Comparison of ENCODE assay signal across 10 cellular contexts in the genomic region with DNA sequence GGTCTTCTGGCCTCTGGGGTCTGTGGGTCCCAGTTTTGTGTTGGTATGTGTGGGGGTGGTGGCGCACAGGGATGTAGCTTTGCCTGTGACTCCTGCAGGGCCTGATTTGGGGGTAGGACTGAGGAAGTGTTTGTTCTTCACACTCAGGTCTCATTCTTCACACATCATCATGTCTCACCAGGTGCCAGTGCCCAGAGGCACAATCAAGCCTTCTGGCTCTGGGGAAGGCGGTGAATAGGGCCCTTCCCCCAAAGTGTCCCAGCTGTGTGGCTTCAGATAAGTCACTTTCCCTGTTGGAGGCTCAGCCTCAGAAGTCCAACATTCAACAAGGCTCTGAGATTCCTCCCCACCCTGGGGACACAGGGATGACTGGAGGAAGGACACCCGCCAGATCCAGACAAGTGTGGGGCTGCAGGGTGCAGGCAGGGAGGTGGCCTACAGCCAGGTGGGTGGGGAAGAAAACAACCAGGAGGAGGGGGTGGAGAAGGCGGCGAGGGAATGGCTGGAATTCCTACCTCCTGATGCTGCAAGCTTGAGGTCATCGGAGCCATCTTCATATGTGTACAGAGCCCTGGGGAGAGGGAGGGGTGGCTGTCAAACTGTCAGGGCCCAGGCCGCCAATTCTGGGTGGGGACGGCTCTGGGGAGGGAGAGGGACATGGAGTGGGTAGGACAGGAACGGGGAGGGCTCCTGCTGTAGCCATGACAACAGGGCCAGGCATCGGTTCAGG. TPM values are rescaled to one million over a fixed set of nuclear protein-coding genes. Genes with fewer than 3 reads are reported as not detected.
A peak's percentile ranks its signal among the peaks of the same experiment; 100 is the strongest.
DNase-seq lines count a peak whose midpoint lies in the region; ATAC-seq, FAIRE-seq and TF ChIP-seq lines count a peak whose summit lies in the region.
"Had no signal": no experiment of that assay in that cellular context is flagged by ENCODE, and none has a peak within 500 bp of the region (broad histone marks: within the 10 kb centered on the region; RNA-seq: fewer than 3 reads in every experiment).

No MANE protein-coding gene starts in this region.

- no peak for FAIRE-seq in H1 (lab: Jason Lieb, UNC)

- no peaks in the 10 kb centered on the region for H3K27me3 Mint-ChIP-seq in mesothelial cell of epicardium (ENCODE audit: low read depth)
- no peaks in the 10 kb centered on the region for H3K27me3 Mint-ChIP-seq in activated T-cell treated with anti-CD3 and anti-CD28 coated beads, Interleukin-2, amount 50 U/mL, for 72 hours (ENCODE audit: low read depth)
- H3K27me3 Mint-ChIP-seq: central memory CD8-positive, alpha-beta T cell had no signal

- no peak for TF ChIP-seq CTCF in H1 (IDR thresholded peaks at IDR 0.05; ENCODE audit: control extremely low read depth in 1 of 3, insufficient read depth in 1 of 3, low read depth in 1 of 3, low read length in 3 of 3)
- no peak for TF ChIP-seq CTCF in mesothelial cell of epicardium (IDR thresholded peaks at IDR 0.05; ENCODE audit: unreplicated experiment)

- no peak overlapping the region for H2AK5ac ChIP-seq in H1 (ENCODE audit: low read depth, low read length)

- no peak overlapping the region for H3K4ac ChIP-seq in H1 (replicated peaks; ENCODE audit: insufficient read length, low read depth, low read length)

- peaks cover 22% of the 10 kb centered on the region for H3K79me1 ChIP-seq in H1 (ENCODE audit: low read depth, low read length)

- POLR2A ChIA-PET in H1 (lab: Charles Lee; ENCODE audit: partially characterized antibody) = interaction anchor here (0.8 to 67.5 kb wide), 5 partner anchors 1 to 156 kb away, joined by 3 to 3349 read pairs (median 6); partner anchors contain the start of genes DBN1, DDX41, DOK3 and GRK6

- H3K18ac ChIP-seq in H1 (ENCODE audit: extremely low read depth, low read length) = no peak overlapping the region

- TF ChIP-seq POLR2A in H1 (IDR thresholded peaks at IDR 0.05; ENCODE audit: control extremely low read depth in 1 of 2, low read depth in 2 of 2, low read length in 2 of 2) = no peak

- CTCF ChIA-PET in H1 (lab: Charles Lee; ENCODE audit: partially characterized antibody) = interaction anchor here (0.8 to 7.9 kb wide), 10 partner anchors 9 to 159 kb away, joined by 3 to 64 read pairs (median 3); no protein-coding TSS in a partner anchor

- peaks cover 14 to 52% of the 10 kb centered on the region in 2 experiments for H3K79me2 ChIP-seq in H1 (ENCODE audit: control insufficient read depth in 1 of 2, insufficient read depth in 2 of 2, low read length in 2 of 2)

- DNase-seq in AG08395 (ENCODE audit: low spot score) (peak; percentile 68), NCI-H226 (peak; percentile 68), H1 (ENCODE audit: low read depth in 1 of 2, low spot score in 2 of 2) (no peak), mesothelial cell of epicardium (ENCODE audit: low spot score in 2 of 2, unreplicated experiment in 2 of 2) (no peak), NCI-H1417 treated with DMSO at 0.1 percent for 48 hours (lab: John Stamatoyannopoulos, UW) (no peak), T-helper 9 cell (no peak)
- DNase-seq in activated CD4-positive, CD25-positive, alpha-beta regulatory T cell treated with anti-CD3 and anti-CD28 coated beads, Interleukin-2, amount 50 U/mL, for 72 hours = no peak
- no peak for DNase-seq in activated T-cell treated with anti-CD3 and anti-CD28 coated beads, Interleukin-2, amount 50 U/mL, for 72 hours

- no peak overlapping the region for H2BK20ac ChIP-seq in H1 (ENCODE audit: low read length)

- no peak overlapping the region for H2BK15ac ChIP-seq in H1 (ENCODE audit: low read length)

- H2BK12ac ChIP-seq in H1 (ENCODE audit: low read depth, low read length) = no peak overlapping the region

- no peak overlapping the region for H4K5ac ChIP-seq in H1 (ENCODE audit: insufficient read length, low read depth, low read length)

- H3K14ac ChIP-seq in H1 (ENCODE audit: insufficient read length) = no peak overlapping the region

- H3K23me2 ChIP-seq in H1 (ENCODE audit: low read depth, low read length) = no peaks in the 10 kb centered on the region; the same call in 1 of the 2 replicates

- peaks cover 34 to 64% (median 47%) of the 10 kb centered on the region in 4 experiments for H3K36me3 ChIP-seq in H1 (ENCODE audit: control insufficient read depth in 2 of 4, insufficient read depth in 4 of 4, low read length in 3 of 4)

- no peaks in the 10 kb centered on the region for H3K27me3 ChIP-seq in H1 (replicated peaks in 1 of 4; ENCODE audit: control insufficient read depth in 3 of 4, extremely low read depth in 1 of 4, insufficient read depth in 3 of 4, low read length in 3 of 4)
- H3K27me3 ChIP-seq: BLaER1 treated with 17β-estradiol and CSF1 and Interleukin-3, amounts not matched to agents 10 nM and 100 nM had no signal

- H3K4me2 ChIP-seq in H1 (ENCODE audit: insufficient read depth in 1 of 2, low read depth in 2 of 2, low read length in 2 of 2) = no peak overlapping the region

- no peak for TF ChIP-seq EP300 in H1 (IDR thresholded peaks at IDR 0.05; ENCODE audit: borderline replicate concordance in 1 of 2, low read depth in 2 of 2, low read length in 2 of 2)

- 0 out of 2 replicates have a peak overlapping the region, but pooled peaks have one; percentile 26 for H3K27ac ChIP-seq in H1 (ENCODE audit: low read depth, low read length)

- H3K56ac ChIP-seq in H1 (replicated peaks; ENCODE audit: insufficient read length, low read depth, low read length) = no peak overlapping the region

- H3K4me3 Mint-ChIP-seq in mesothelial cell of epicardium = no peak overlapping the region
- H3K4me3 Mint-ChIP-seq in activated T-cell treated with anti-CD3 and anti-CD28 coated beads, Interleukin-2, amount 50 U/mL, for 72 hours = no peak overlapping the region
- H3K4me3 Mint-ChIP-seq: central memory CD8-positive, alpha-beta T cell had no signal

- no peak overlapping the region for H2AFZ ChIP-seq in H1 (ENCODE audit: low read length)

- 88% methylated on average over 5 of the region's 10 CpGs; no CpG with 5 or more reads in 1 of the 2 experiments for WGBS in H1 (ENCODE audit: extremely low coverage in 1 of 2, insufficient coverage in 1 of 2, insufficient read length in 1 of 2, insufficient replicate concordance in 2 of 2, low coverage in 1 of 2, low lambda C conversion rate in 2 of 2, missing lambda C conversion rate in 1 of 2), 2 experiments

- peaks cover 39% of the 10 kb centered on the region for H3K4me1 Mint-ChIP-seq in mesothelial cell of epicardium
- H3K4me1 Mint-ChIP-seq in activated T-cell treated with anti-CD3 and anti-CD28 coated beads, Interleukin-2, amount 50 U/mL, for 72 hours (ENCODE audit: low read depth) = peaks cover 24% of the 10 kb centered on the region

- H4K91ac ChIP-seq in H1 (replicated peaks; ENCODE audit: insufficient read length, low read length) = no peak overlapping the region

- H3K36me3 Mint-ChIP-seq in mesothelial cell of epicardium = peaks cover 36% of the 10 kb centered on the region
- H3K36me3 Mint-ChIP-seq in activated T-cell treated with anti-CD3 and anti-CD28 coated beads, Interleukin-2, amount 50 U/mL, for 72 hours (ENCODE audit: insufficient read depth in 2 of 2) = peaks cover 3 to 8% of the 10 kb centered on the region in 2 donors

- H3K9me3 Mint-ChIP-seq in mesothelial cell of epicardium = peaks cover 10% of the 10 kb centered on the region
- H3K9me3 Mint-ChIP-seq in activated T-cell treated with anti-CD3 and anti-CD28 coated beads, Interleukin-2, amount 50 U/mL, for 72 hours = peaks cover 0 to 2% of the 10 kb centered on the region in 2 donors
- H3K9me3 Mint-ChIP-seq: central memory CD8-positive, alpha-beta T cell had no signal

- peak overlapping the region; percentile 83 for H3K27ac Mint-ChIP-seq in mesothelial cell of epicardium
- H3K27ac Mint-ChIP-seq in activated T-cell treated with anti-CD3 and anti-CD28 coated beads, Interleukin-2, amount 50 U/mL, for 72 hours = no peak overlapping the region

- H3K4me3 ChIP-seq in H1 (ENCODE audit: extremely low read depth in 1 of 4, insufficient read depth in 2 of 4, low read depth in 3 of 4, low read length in 4 of 4) = no peak overlapping the region
- H3K4me3 ChIP-seq: BLaER1 treated with 17β-estradiol and CSF1 and Interleukin-3, amounts not matched to agents 10 nM and 100 nM had no signal

- H3K4me1 ChIP-seq in H1 (replicated peaks in 1 of 4; ENCODE audit: control insufficient read depth in 3 of 4, insufficient read depth in 4 of 4, low read length in 3 of 4) = peaks cover 11 to 30% (median 28%) of the 10 kb centered on the region in 4 experiments

- H3K9ac ChIP-seq in H1 (replicated peaks in 1 of 4; ENCODE audit: extremely low read depth in 1 of 4, low read depth in 3 of 4, low read length in 3 of 4) = no peak overlapping the region; a peak in 3 of 7 replicates

- no peak for TF ChIP-seq RAD21 in H1 (IDR thresholded peaks at IDR 0.05 in 1 of 2, conservative IDR thresholded peaks at IDR 0.05 in 1 of 2; ENCODE audit: low read depth in 2 of 2, low read length in 2 of 2)

- H4K8ac ChIP-seq in H1 (ENCODE audit: extremely low read depth, insufficient read depth, low read length) = peak overlapping the region; percentile 72

- H4K20me1 ChIP-seq in H1 (replicated peaks in 1 of 2; ENCODE audit: control insufficient read depth in 1 of 2, insufficient read depth in 2 of 2, low read length in 2 of 2) = peaks cover 32 to 43% of the 10 kb centered on the region in 2 experiments

- H3K9me3 ChIP-seq in H1 (ENCODE audit: insufficient read depth in 2 of 2, low read depth in 1 of 2, low read length in 1 of 2) = peaks cover 0 to 4% of the 10 kb centered on the region in 2 experiments; a peak in 2 of 4 replicates

- no peak overlapping the region for H3K23ac ChIP-seq in H1 (ENCODE audit: insufficient read length)

- H2BK5ac ChIP-seq in H1 (ENCODE audit: low read depth, low read length) = no peak overlapping the region

- H2BK120ac ChIP-seq in H1 (replicated peaks; ENCODE audit: low read depth, low read length) = no peak overlapping the region

- ATAC-seq in activated T-cell treated with anti-CD3 and anti-CD28 coated beads, Interleukin-2, amount 50 U/mL, for 72 hours (replicated peaks in 1 of 2) = no peak

RNA-seq across cellular contexts. Expression of gene DBN1, which starts 4.9 kb away (rescaled TPM):
- total RNA-seq in H1 (2021; fragmentation: NEBNext Ultra II Directional; extraction: Animal tissue kit (Norgen Biotek cat#: 25700)) = 325 and 333 TPM in 2 replicates
- polyA plus RNA-seq in H1 (2011; rRNA removed) = 168 and 250 TPM in 2 replicates
- 212 TPM for polyA plus RNA-seq in H1 (2011; cell fraction: cytosol; rRNA removed)
- 1,074 TPM for polyA plus RNA-seq in H1 (2011; cell fraction: nucleus; rRNA removed)
- polyA plus RNA-seq in H1 (2012, experiment 1 of 2) = 188 to 314 TPM (median 284 TPM) in 4 replicates
- 241 TPM for polyA plus RNA-seq in H1 (2012, experiment 2 of 2)
- polyA plus RNA-seq in H1 (2013, experiment 1 of 2) = 332 TPM
- polyA plus RNA-seq in H1 (2013, experiment 2 of 2) = 350 TPM
- 120 and 154 TPM in 2 replicates for polyA minus RNA-seq in H1 (2011; rRNA and poly(A)+ RNA removed)
- polyA minus RNA-seq in H1 (2011; cell fraction: cytosol; rRNA and poly(A)+ RNA removed) = 133 TPM
- polyA minus RNA-seq in H1 (2011; cell fraction: nucleus; rRNA and poly(A)+ RNA removed) = 288 TPM
- 365 to 369 TPM (median 367 TPM) in 3 replicates for total RNA-seq in mesothelial cell of epicardium
- total RNA-seq in activated T-cell treated with anti-CD3 and anti-CD28 coated beads, Interleukin-2, amount 50 U/mL, for 72 hours = 10 to 100 TPM; 69.5 to 98.8 TPM

RNA-seq across cellular contexts. Expression of gene PRR7, which starts 21.9 kb away (rescaled TPM):
- total RNA-seq in H1 (2021; fragmentation: NEBNext Ultra II Directional; extraction: Animal tissue kit (Norgen Biotek cat#: 25700)) = 8.0 and 8.6 TPM in 2 replicates
- polyA plus RNA-seq in H1 (2011; rRNA removed) = 11.8 and 23.1 TPM in 2 replicates
- 11.7 TPM for polyA plus RNA-seq in H1 (2011; cell fraction: cytosol; rRNA removed)
- polyA plus RNA-seq in H1 (2011; cell fraction: nucleus; rRNA removed) = 12.5 TPM
- polyA plus RNA-seq in H1 (2012, experiment 1 of 2) = 0.79 to 4.9 TPM (median 4.9 TPM) in 4 replicates
- 2.8 TPM for polyA plus RNA-seq in H1 (2012, experiment 2 of 2)
- 5.2 TPM for polyA plus RNA-seq in H1 (2013, experiment 1 of 2)
- polyA plus RNA-seq in H1 (2013, experiment 2 of 2) = 4.9 TPM
- polyA minus RNA-seq in H1 (2011; rRNA and poly(A)+ RNA removed) = 0.12 and 0.13 TPM in 2 replicates
- polyA minus RNA-seq in H1 (2011; cell fraction: cytosol; rRNA and poly(A)+ RNA removed) = 5.2 TPM
- 7.5 TPM for polyA minus RNA-seq in H1 (2011; cell fraction: nucleus; rRNA and poly(A)+ RNA removed)
- total RNA-seq in mesothelial cell of epicardium = 5.3 to 5.9 TPM (median 5.7 TPM) in 3 replicates
- total RNA-seq in activated T-cell treated with anti-CD3 and anti-CD28 coated beads, Interleukin-2, amount 50 U/mL, for 72 hours = 10 to 100 TPM; 12.1 to 16.0 TPM

RNA-seq across cellular contexts. Expression of gene PDLIM7, which starts 28.9 kb away (rescaled TPM):
- 86.7 and 94.2 TPM in 2 replicates for total RNA-seq in H1 (2021; fragmentation: NEBNext Ultra II Directional; extraction: Animal tissue kit (Norgen Biotek cat#: 25700))
- polyA plus RNA-seq in H1 (2011; rRNA removed) = 67.3 and 118 TPM in 2 replicates
- polyA plus RNA-seq in H1 (2011; cell fraction: cytosol; rRNA removed) = 69.8 TPM
- polyA plus RNA-seq in H1 (2011; cell fraction: nucleus; rRNA removed) = 396 TPM
- 66.9 to 114 TPM (median 104 TPM) in 4 replicates for polyA plus RNA-seq in H1 (2012, experiment 1 of 2)
- polyA plus RNA-seq in H1 (2012, experiment 2 of 2) = 72.7 TPM
- 55.8 TPM for polyA plus RNA-seq in H1 (2013, experiment 1 of 2)
- 54.4 TPM for polyA plus RNA-seq in H1 (2013, experiment 2 of 2)
- 22.3 and 28.0 TPM in 2 replicates for polyA minus RNA-seq in H1 (2011; rRNA and poly(A)+ RNA removed)
- polyA minus RNA-seq in H1 (2011; cell fraction: cytosol; rRNA and poly(A)+ RNA removed) = 53.7 TPM
- polyA minus RNA-seq in H1 (2011; cell fraction: nucleus; rRNA and poly(A)+ RNA removed) = 149 TPM
- 472 to 494 TPM (median 482 TPM) in 3 replicates for total RNA-seq in mesothelial cell of epicardium
- total RNA-seq in activated T-cell treated with anti-CD3 and anti-CD28 coated beads, Interleukin-2, amount 50 U/mL, for 72 hours = 10 to 100 TPM; 87.5 to 93.9 TPM

RNA-seq across cellular contexts. Expression of gene DOK3, which starts 41.1 kb away (rescaled TPM):
- total RNA-seq in H1 (2021; fragmentation: NEBNext Ultra II Directional; extraction: Animal tissue kit (Norgen Biotek cat#: 25700)) = 6.4 and 8.6 TPM in 2 replicates
- 4.2 and 6.3 TPM in 2 replicates for polyA plus RNA-seq in H1 (2011; rRNA removed)
- polyA plus RNA-seq in H1 (2011; cell fraction: cytosol; rRNA removed) = 4.7 TPM
- 28.3 TPM for polyA plus RNA-seq in H1 (2011; cell fraction: nucleus; rRNA removed)
- polyA plus RNA-seq in H1 (2012, experiment 1 of 2) = 5.7 to 10.5 TPM (median 6.6 TPM) in 4 replicates
- polyA plus RNA-seq in H1 (2012, experiment 2 of 2) = 3.0 TPM
- polyA plus RNA-seq in H1 (2013, experiment 1 of 2) = 5.7 TPM
- 5.5 TPM for polyA plus RNA-seq in H1 (2013, experiment 2 of 2)
- 1.3 and 3.3 TPM in 2 replicates for polyA minus RNA-seq in H1 (2011; rRNA and poly(A)+ RNA removed)
- polyA minus RNA-seq in H1 (2011; cell fraction: cytosol; rRNA and poly(A)+ RNA removed) = 0.73 TPM
- polyA minus RNA-seq in H1 (2011; cell fraction: nucleus; rRNA and poly(A)+ RNA removed) = 7.3 TPM
- total RNA-seq in mesothelial cell of epicardium = 4.7 to 7.8 TPM (median 5.8 TPM) in 3 replicates
- total RNA-seq in activated T-cell treated with anti-CD3 and anti-CD28 coated beads, Interleukin-2, amount 50 U/mL, for 72 hours = 1 to 10 TPM; 4.0 to 5.7 TPM

RNA-seq across cellular contexts. Expression of gene GRK6, which starts 42.0 kb away (rescaled TPM):
- total RNA-seq in H1 (2021; fragmentation: NEBNext Ultra II Directional; extraction: Animal tissue kit (Norgen Biotek cat#: 25700)) = 52.0 and 57.8 TPM in 2 replicates
- 31.8 and 50.8 TPM in 2 replicates for polyA plus RNA-seq in H1 (2011; rRNA removed)
- polyA plus RNA-seq in H1 (2011; cell fraction: cytosol; rRNA removed) = 43.3 TPM
- 53.8 TPM for polyA plus RNA-seq in H1 (2011; cell fraction: nucleus; rRNA removed)
- 32.8 to 46.4 TPM (median 42.2 TPM) in 4 replicates for polyA plus RNA-seq in H1 (2012, experiment 1 of 2)
- polyA plus RNA-seq in H1 (2012, experiment 2 of 2) = 38.4 TPM
- 23.7 TPM for polyA plus RNA-seq in H1 (2013, experiment 1 of 2)
- 24.5 TPM for polyA plus RNA-seq in H1 (2013, experiment 2 of 2)
- 21.9 and 25.8 TPM in 2 replicates for polyA minus RNA-seq in H1 (2011; rRNA and poly(A)+ RNA removed)
- polyA minus RNA-seq in H1 (2011; cell fraction: cytosol; rRNA and poly(A)+ RNA removed) = 27.7 TPM
- polyA minus RNA-seq in H1 (2011; cell fraction: nucleus; rRNA and poly(A)+ RNA removed) = 39.0 TPM
- total RNA-seq in mesothelial cell of epicardium = 44.9 to 48.2 TPM (median 45.3 TPM) in 3 replicates
- total RNA-seq in activated T-cell treated with anti-CD3 and anti-CD28 coated beads, Interleukin-2, amount 50 U/mL, for 72 hours = 100 to 1,000 TPM; 133 to 135 TPM

Comparison
In these comparisons a context has a peak if more than half of its experiments do, and no peak if none do; other contexts are left out.
1. DNase-seq: peak in AG08395 (single experiment) and NCI-H226 (single experiment); none in H1 (0 of 2), mesothelial cell of epicardium (0 of 2), activated CD4-positive, CD25-positive, alpha-beta regulatory T cell treated with anti-CD3 and anti-CD28 coated beads, Interleukin-2, amount 50 U/mL, for 72 hours (single experiment), NCI-H1417 treated with DMSO at 0.1 percent for 48 hours (single experiment), T-helper 9 cell (single experiment) and activated T-cell treated with anti-CD3 and anti-CD28 coated beads, Interleukin-2, amount 50 U/mL, for 72 hours (0 of 2).